In the genomic region with DNA sequence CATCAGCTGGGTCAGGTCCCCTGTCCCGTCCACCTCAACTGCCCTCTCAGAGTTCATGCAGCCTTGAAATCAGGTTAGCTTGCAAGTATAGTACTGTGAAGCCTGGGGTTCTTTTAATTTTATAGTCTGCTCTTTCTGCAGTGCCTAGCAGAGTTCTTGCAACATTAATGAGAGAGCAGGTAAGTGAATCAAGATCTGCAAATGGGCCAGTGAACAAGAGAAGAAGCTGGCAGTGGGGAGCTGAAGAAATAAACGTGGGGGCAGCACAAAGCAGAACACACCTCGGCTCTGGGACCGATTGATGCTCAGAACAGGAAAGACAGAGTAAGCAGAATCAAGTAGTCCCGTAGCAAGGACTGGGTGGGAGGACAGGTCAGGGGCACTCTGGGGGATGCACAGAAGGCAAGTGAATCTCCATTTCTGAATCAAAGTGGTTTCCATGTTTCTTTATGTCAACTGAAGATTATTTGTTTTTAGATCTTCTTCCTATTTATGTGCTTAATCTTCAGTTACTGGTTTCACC, we compare ENCODE assay signal across 15 cellular contexts.
DNase-seq lines count a peak whose midpoint lies in the region; ATAC-seq, FAIRE-seq and TF ChIP-seq lines count a peak whose summit lies in the region.
"Had no signal": no experiment of that assay in that cellular context is flagged by ENCODE, and none has a peak within 500 bp of the region (broad histone marks: within the 10 kb centered on the region; RNA-seq: fewer than 3 reads in every experiment).

No MANE protein-coding gene starts in this region.

- H3K4me1 Mint-ChIP-seq in CD4-positive, alpha-beta T cell (ENCODE audit: low read depth) = peaks cover 16% of the 10 kb centered on the region

- no peaks in the 10 kb centered on the region for H3K27me3 Mint-ChIP-seq in CD4-positive, alpha-beta T cell

- H3K4me2 ChIP-seq in OCI-LY7 (ENCODE audit: low read length) (no peak overlapping the region), GM12878 (ENCODE audit: control insufficient read depth, insufficient read depth) (no peak overlapping the region)

- SMC1A ChIA-PET in GM12878 (lab: Charles Lee; ENCODE audit: uncharacterized antibody, unreplicated experiment) = interaction anchor here (0.8 to 1.8 kb wide), 6 partner anchors 13 to 430 kb away, joined by 3 to 4 read pairs (median 4); no protein-coding TSS in a partner anchor

- RAD21 ChIA-PET in GM12878 (lab: Charles Lee; ENCODE audit: unreplicated experiment) = interaction anchor here (1.4 kb wide), 1 partner anchor 165 kb away, joined by 5 read pairs; no protein-coding TSS in a partner anchor

- no peaks in the 10 kb centered on the region for H4K20me1 ChIP-seq in OCI-LY7 (ENCODE audit: insufficient read depth, low read length)
- H4K20me1 ChIP-seq in GM12878 (ENCODE audit: control insufficient read depth, insufficient read depth) = no peaks in the 10 kb centered on the region

- H3K4me3 ChIP-seq in OCI-LY7 (ENCODE audit: low read depth, low read length, poor library complexity, severe bottlenecking) (no peak overlapping the region), GM12878 (no peak overlapping the region)
- H3K4me3 ChIP-seq: SK-N-MC had no signal

- no peak for TF ChIP-seq RAD21 in GM12878 (IDR thresholded peaks at IDR 0.05; ENCODE audit: insufficient read depth, low read depth, low read length)

- WGBS in GM12878 (ENCODE audit: insufficient coverage, insufficient replicate concordance, low lambda C conversion rate, missing lambda C conversion rate) = 14% methylated on average over 5 of the region's 5 CpGs

- in situ Hi-C loops in GM12878 (cut with MboI) = no loop called here

- peak; percentile 60 to 69 for ATAC-seq in activated naive CD4-positive, alpha-beta T cell treated with anti-CD3 and anti-CD28 coated beads, Interleukin-2, amount 50 U/mL, for 72 hours
- peak; percentile 37; the same call in 2 of the 3 replicates for ATAC-seq in GM12878
- peak; percentile 28 for ATAC-seq in stimulated activated naive CD8-positive, alpha-beta T cell treated with anti-CD3 and anti-CD28 coated beads, Interleukin-15, Interleukin-2, amounts not matched to agents 100 U/mL and 50 U/mL, for 24 hours
- ATAC-seq in CD4-positive, alpha-beta T cell (ENCODE audit: poor library complexity) = no peak

- no peaks in the 10 kb centered on the region for H3K9me2 ChIP-seq in OCI-LY7 (ENCODE audit: insufficient read depth, low read length)

- peaks cover 36% of the 10 kb centered on the region for H3K4me1 ChIP-seq in OCI-LY7 (ENCODE audit: insufficient read depth, low read length, poor library complexity, severe bottlenecking)
- H3K4me1 ChIP-seq in GM12878 (ENCODE audit: control insufficient read depth, insufficient read depth, low read length) = no peaks in the 10 kb centered on the region

- TF ChIP-seq CTCF in OCI-LY7 (conservative IDR thresholded peaks at IDR 0.05; ENCODE audit: low read length) (no peak), GM12878 (IDR thresholded peaks at IDR 0.05 in 2 of 3, conservative IDR thresholded peaks at IDR 0.05 in 1 of 3; ENCODE audit: control insufficient read depth in 2 of 3, extremely low read depth in 1 of 3, insufficient read depth in 1 of 3, low read depth in 3 of 3, low read length in 3 of 3) (no peak)
- no peak for TF ChIP-seq CTCF in CD4-positive, alpha-beta T cell (IDR thresholded peaks at IDR 0.05)

- H2AFZ ChIP-seq in OCI-LY7 (ENCODE audit: low read length) = 0 out of 2 replicates have a peak overlapping the region, but pooled peaks have one; percentile 9
- no peak overlapping the region for H2AFZ ChIP-seq in GM12878 (ENCODE audit: control insufficient read depth, low read depth, low read length)

- no peaks in the 10 kb centered on the region for H3K36me3 Mint-ChIP-seq in activated naive CD4-positive, alpha-beta T cell treated with anti-CD3 and anti-CD28 coated beads, Interleukin-2, amount 50 U/mL, for 72 hours
- H3K36me3 Mint-ChIP-seq in CD4-positive, alpha-beta T cell (ENCODE audit: low read depth) = no peaks in the 10 kb centered on the region

- no peaks in the 10 kb centered on the region for H3K36me3 ChIP-seq in OCI-LY7 (ENCODE audit: insufficient read depth, low read length)
- no peaks in the 10 kb centered on the region for H3K36me3 ChIP-seq in GM12878 (ENCODE audit: control insufficient read depth in 2 of 2, insufficient read depth in 2 of 2, low read length in 1 of 2)

- no peaks in the 10 kb centered on the region for H3K9me3 Mint-ChIP-seq in activated naive CD4-positive, alpha-beta T cell treated with anti-CD3 and anti-CD28 coated beads, Interleukin-2, amount 50 U/mL, for 72 hours
- no peaks in the 10 kb centered on the region for H3K9me3 Mint-ChIP-seq in CD4-positive, alpha-beta T cell
- H3K9me3 Mint-ChIP-seq: HFFc6 had no signal

- no peak for TF ChIP-seq POLR2A in GM12878 (IDR thresholded peaks at IDR 0.05; ENCODE audit: low read depth, low read length)

- H3K27ac ChIP-seq in OCI-LY7 (ENCODE audit: low read depth, low read length, poor library complexity, severe bottlenecking) (no peak overlapping the region), GM12878 (ENCODE audit: control insufficient read depth, insufficient read depth) (no peak overlapping the region)
- no peak overlapping the region for H3K27ac ChIP-seq in CD4-positive, alpha-beta T cell (ENCODE audit: low read depth, low read length)
- H3K27ac ChIP-seq: C4-2B, SK-N-MC had no signal

- intact Hi-C loops in OCI-LY7 (cut with micrococcal nuclease; ENCODE audit: unreplicated experiment) (no loop called here), GM12878 (cut with micrococcal nuclease; ENCODE audit: unreplicated experiment) (no loop called here)
- intact Hi-C loops in CD4-positive, alpha-beta T cell (cut with DNase I, micrococcal nuclease) = loop anchor here in 1 of 2 experiments (10.0 kb wide), 1 partner anchor 1092 kb away; the partner anchor contains the start of gene ID2

- H3K9ac ChIP-seq in GM12878 (ENCODE audit: control insufficient read depth, insufficient read depth, low read length) = no peak overlapping the region

- BruUV-seq in OCI-LY7 (replicated peaks; lab: Mats Ljungman, UMichigan) = no TSS peak
- no TSS peak for BruUV-seq in GM12878 (replicated peaks; lab: Mats Ljungman, UMichigan)

- CTCF ChIA-PET in OCI-LY7 (lab: Charles Lee; ENCODE audit: unreplicated experiment) = no interaction called here
- CTCF ChIA-PET in GM12878 (lab: Yijun Ruan, JAX) = interaction anchor here (0.6 to 1.5 kb wide), 3 partner anchors 13 to 1426 kb away, joined by 3 read pairs; no protein-coding TSS in a partner anchor
- CTCF ChIA-PET in CD4-positive, alpha-beta T cell (lab: Charles Lee) = no interaction called here

- POLR2A ChIA-PET in OCI-LY7 (lab: Charles Lee) = interaction anchor here (0.6 to 1.8 kb wide), 8 partner anchors 8 to 159 kb away, joined by 3 to 7 read pairs (median 4); no protein-coding TSS in a partner anchor
- POLR2A ChIA-PET in GM12878 (lab: Charles Lee) = no interaction called here
- POLR2A ChIA-PET in CD4-positive, alpha-beta T cell (lab: Charles Lee) = interaction anchor here (0.7 to 1.9 kb wide), 2 partner anchors 25 to 1090 kb away, joined by 5 to 6 read pairs; partner anchors contain the start of gene ID2

- H3K4me3 Mint-ChIP-seq in CD4-positive, alpha-beta T cell = no peak overlapping the region
- H3K4me3 Mint-ChIP-seq: HFFc6 had no signal

- no peak for DNase-seq in activated naive CD4-positive, alpha-beta T cell treated with anti-CD3 and anti-CD28 coated beads, Interleukin-2, amount 50 U/mL, for 72 hours (ENCODE audit: low spot score in 2 of 2)
- DNase-seq in activated naive CD4-positive, alpha-beta T cell treated with anti-CD3 and anti-CD28 coated beads, Interleukin-2, amount 50 U/mL, for 16 hours = no peak
- DNase-seq in OCI-LY7 (ENCODE audit: low spot score) (no peak), GM12878 (ENCODE audit: low read depth, low spot score) (no peak), DMS 273 (lab: John Stamatoyannopoulos, UW; ENCODE audit: unreplicated experiment) (no peak)
- no peak for DNase-seq in stimulated activated naive CD8-positive, alpha-beta T cell treated with anti-CD3 and anti-CD28 coated beads, Interleukin-15, Interleukin-2, amounts not matched to agents 100 U/mL and 50 U/mL, for 24 hours
- DNase-seq in CD4-positive, alpha-beta T cell = no peak
- DNase-seq: ACHN; H7; HFFc6; NCI-H2081 treated with DMSO at 0.1 percent for 48 hours; NK-92 treated with Interleukin-12 subunit alpha and Interleukin-12 subunit beta, amount 100 ng/mL, for 24 hours; Right ventricle myocardium superior had no signal

- H3K9me3 ChIP-seq in OCI-LY7 (ENCODE audit: low read length) = no peaks in the 10 kb centered on the region
- no peaks in the 10 kb centered on the region; the same call in 2 of the 3 replicates for H3K9me3 ChIP-seq in GM12878 (replicated peaks; ENCODE audit: control insufficient read depth, insufficient read depth, low read length)
- H3K9me3 ChIP-seq in CD4-positive, alpha-beta T cell (ENCODE audit: control insufficient read depth, low read length) = no peaks in the 10 kb centered on the region

- TF ChIP-seq EP300 in GM12878 (IDR thresholded peaks at IDR 0.05; ENCODE audit: borderline replicate concordance in 1 of 2, control insufficient read depth in 1 of 2, low read depth in 2 of 2, low read length in 2 of 2) = no peak

- no peaks in the 10 kb centered on the region for H3K27me3 ChIP-seq in GM12878 (replicated peaks in 1 of 2; ENCODE audit: control insufficient read depth in 2 of 2, insufficient read depth in 2 of 2, low read length in 1 of 2)
- H3K27me3 ChIP-seq in CD4-positive, alpha-beta T cell (ENCODE audit: control insufficient read depth, insufficient read depth, low read length) = no peaks in the 10 kb centered on the region

- FAIRE-seq in GM12878 (lab: Jason Lieb, UNC) = no peak

- H3K27ac Mint-ChIP-seq in activated naive CD4-positive, alpha-beta T cell treated with anti-CD3 and anti-CD28 coated beads, Interleukin-2, amount 50 U/mL, for 72 hours = no peak overlapping the region
- no peak overlapping the region for H3K27ac Mint-ChIP-seq in CD4-positive, alpha-beta T cell
- H3K27ac Mint-ChIP-seq: HFFc6 had no signal

- H3K79me2 ChIP-seq in OCI-LY7 (ENCODE audit: insufficient read depth, low read depth, low read length) (no peaks in the 10 kb centered on the region), GM12878 (ENCODE audit: control insufficient read depth, insufficient read depth, low read length) (no peaks in the 10 kb centered on the region)

TF ChIP-seq in GM12878, 131 proteins besides CTCF, POLR2A, EP300 and RAD21:
- TF ChIP-seq CREB1 (IDR thresholded peaks at IDR 0.05; ENCODE audit: low read depth) (no peak), LARP7 (IDR thresholded peaks at IDR 0.05) (no peak), RB1 (IDR thresholded peaks at IDR 0.05; ENCODE audit: borderline replicate concordance) (no peak), HCFC1 (IDR thresholded peaks at IDR 0.05; ENCODE audit: low read length) (no peak)
